ENCODE assay signal across 17 cellular contexts in genomic region chr12:58104443-58104842, GRCh38.
"Had no signal": no experiment of that assay in that cellular context is flagged by ENCODE, and none has a peak within 500 bp of the region (broad histone marks: within the 10 kb centered on the region; RNA-seq: fewer than 3 reads in every experiment).

No MANE protein-coding gene starts in this region.

- H3K4me3 ChIP-seq: colonic mucosa had no signal

- H3K27me3 ChIP-seq: colonic mucosa had no signal

- H3K4me1 ChIP-seq: colonic mucosa, foreskin keratinocyte had no signal

- DNase-seq: caudate nucleus; colonic mucosa; effector CD4-positive, alpha-beta T cell; endodermal cell; erythroblast; foreskin keratinocyte; head of caudate nucleus; hypothalamus; kidney glomerular epithelial cell; mesendoderm; naive thymus-derived CD8-positive, alpha-beta T cell; small intestine; stimulated activated CD4-positive, alpha-beta T cell treated with anti-CD3 and anti-CD28 coated beads, Interleukin-12 subunit alpha, Interleukin-12 subunit beta, amount 100 ng/mL, for 4 hours; stimulated activated naive CD4-positive, alpha-beta T cell treated with Interleukin-2 at 50 U/mL for 16 hours; trophoblast cell had no signal

- H3K27ac Mint-ChIP-seq: endodermal cell; naive thymus-derived CD8-positive, alpha-beta T cell had no signal

- H3K4me3 Mint-ChIP-seq: endodermal cell; naive thymus-derived CD8-positive, alpha-beta T cell; neural crest cell had no signal

- ATAC-seq: foreskin keratinocyte; naive thymus-derived CD8-positive, alpha-beta T cell; sciatic nerve had no signal

- H3K9me3 ChIP-seq: colonic mucosa had no signal

- H3K4me1 Mint-ChIP-seq: neural crest cell had no signal

- H3K36me3 ChIP-seq: colonic mucosa had no signal

- H3K27ac ChIP-seq: colonic mucosa, foreskin keratinocyte had no signal
